ENCODE assay signal across 20 cellular contexts in the genomic region with DNA sequence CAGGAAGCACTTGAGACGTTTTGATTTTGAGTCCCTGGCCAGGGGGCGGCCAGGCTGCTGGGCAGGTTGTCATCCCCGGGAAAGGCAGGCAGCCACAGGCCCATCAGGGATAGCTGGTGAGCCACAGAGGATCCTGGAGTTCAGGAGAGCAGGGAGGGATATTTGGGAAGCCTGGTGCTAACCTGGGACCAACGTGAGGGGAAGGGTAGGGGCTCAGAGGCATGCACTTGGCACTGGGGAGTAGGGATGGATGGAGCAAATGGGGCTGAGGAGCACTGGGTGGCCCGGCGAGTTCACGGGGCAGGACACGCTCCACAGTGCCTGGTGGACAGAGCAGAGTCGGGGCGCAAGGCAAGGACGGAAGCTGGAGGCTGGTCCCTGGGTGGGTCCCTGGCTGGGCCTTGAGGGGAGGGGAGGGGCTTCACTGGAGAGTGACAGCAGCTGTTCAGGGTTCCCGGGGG. TPM values are rescaled to one million over a fixed set of nuclear protein-coding genes. Genes with fewer than 3 reads are reported as not detected.
DNase-seq lines count a peak whose midpoint lies in the region; ATAC-seq and TF ChIP-seq lines count a peak whose summit lies in the region.
"Had no signal": no experiment of that assay in that cellular context is flagged by ENCODE, and none has a peak within 500 bp of the region (broad histone marks: within the 10 kb centered on the region; RNA-seq: fewer than 3 reads in every experiment).

No MANE protein-coding gene starts in this region.

- H3K14ac ChIP-seq in neuronal stem cell (ENCODE audit: low read length): no peak overlapping the region

- no peak overlapping the region for H3K27ac ChIP-seq in neuronal stem cell (replicated peaks; ENCODE audit: low read length)
- no peak overlapping the region for H3K27ac ChIP-seq in aorta (ENCODE audit: low read depth in 1 of 2, low read length in 2 of 2)
- H3K27ac ChIP-seq in endodermal cell (ENCODE audit: low read depth, low read length): no peak overlapping the region
- H3K27ac ChIP-seq: BLaER1 had no signal

- H3K36me3 ChIP-seq in neuronal stem cell (replicated peaks in 1 of 2; ENCODE audit: control insufficient read depth in 2 of 2, insufficient read depth in 2 of 2, low read length in 2 of 2) (peaks cover 8 to 27% of the 10 kb centered on the region in 2 donors), aorta (ENCODE audit: control insufficient read depth in 1 of 2, insufficient read depth in 2 of 2, low read length in 1 of 2) (peaks cover 0 to 2% of the 10 kb centered on the region in 2 donors), endodermal cell (ENCODE audit: control insufficient read depth, insufficient read depth, low read length) (no peaks in the 10 kb centered on the region)

- H3K27ac Mint-ChIP-seq in chondrocyte (ENCODE audit: unreplicated experiment) (peak overlapping the region; percentile 38), endodermal cell (no peak overlapping the region)
- no peak overlapping the region for H3K27ac Mint-ChIP-seq in T-helper 2 cell treated with Interferon-gamma antibody and Interleukin-4, amounts not matched to agents 5 μg/mL and 100 μg/mL, for 36 hours
- H3K27ac Mint-ChIP-seq: CD4-positive, alpha-beta T cell; H9; HFFc6 had no signal

- H2AFZ ChIP-seq in neuronal stem cell (ENCODE audit: low read length): no peak overlapping the region

- no peak overlapping the region for H3K9ac ChIP-seq in neuronal stem cell (ENCODE audit: low read depth, low read length, poor library complexity)
- no peak overlapping the region for H3K9ac ChIP-seq in endodermal cell (ENCODE audit: extremely low read depth, low read length, poor library complexity, severe bottlenecking)
- H3K9ac ChIP-seq: BLaER1 had no signal

- TF ChIP-seq CTCF in chondrocyte (IDR thresholded peaks at IDR 0.05): no peak
- no peak for TF ChIP-seq CTCF in endodermal cell (conservative IDR thresholded peaks at IDR 0.05)

- H3K4me2 ChIP-seq in neuronal stem cell (ENCODE audit: insufficient read depth, low read length, poor library complexity, severe bottlenecking): no peak overlapping the region
- H3K4me2 ChIP-seq: BLaER1 had no signal

- no peak overlapping the region for H2BK15ac ChIP-seq in neuronal stem cell (ENCODE audit: low read length)

- no peaks in the 10 kb centered on the region for H3K79me1 ChIP-seq in neuronal stem cell (ENCODE audit: low read depth, low read length)

- H3K4me1 Mint-ChIP-seq in chondrocyte (ENCODE audit: low read depth) (no peaks in the 10 kb centered on the region), endodermal cell (no peaks in the 10 kb centered on the region)
- no peaks in the 10 kb centered on the region for H3K4me1 Mint-ChIP-seq in T-helper 2 cell treated with Interferon-gamma antibody and Interleukin-4, amounts not matched to agents 5 μg/mL and 100 μg/mL, for 36 hours (ENCODE audit: low read depth)
- H3K4me1 Mint-ChIP-seq: H9 had no signal

- WGBS in neuronal stem cell (ENCODE audit: extremely low coverage in 2 of 2, insufficient read length in 2 of 2, insufficient replicate concordance in 1 of 2), 2 donors: no CpG with 5 or more reads among the region's 12 CpGs
- WGBS in aorta, 2 donors: 80 to 88% methylated on average over 10 to 12 of the region's 12 CpGs
- WGBS in endodermal cell (ENCODE audit: insufficient coverage in 1 of 2, insufficient read length in 1 of 2), 2 experiments: 80 to 89% methylated on average over 3 to 12 of the region's 12 CpGs

- H3K9me3 ChIP-seq in neuronal stem cell (replicated peaks in 1 of 2; ENCODE audit: control insufficient read depth in 2 of 2, insufficient read depth in 1 of 2, low read depth in 1 of 2, low read length in 2 of 2) (peaks cover 0 to 4% of the 10 kb centered on the region in 2 donors), aorta (ENCODE audit: control insufficient read depth, low read length) (no peaks in the 10 kb centered on the region), endodermal cell (ENCODE audit: control insufficient read depth, low read length) (no peaks in the 10 kb centered on the region)

- no peak overlapping the region for H3K23ac ChIP-seq in neuronal stem cell (ENCODE audit: low read depth, low read length, poor library complexity)

- H4K8ac ChIP-seq in neuronal stem cell (ENCODE audit: low read depth, low read length): peak overlapping the region; percentile 57

- no peak overlapping the region for H3K4ac ChIP-seq in neuronal stem cell (ENCODE audit: low read length)

- intact Hi-C loops in Right ventricle myocardium superior (cut with DNase I): no loop called here
- intact Hi-C loops in left ventricle myocardium superior (cut with micrococcal nuclease): no loop called here
- intact Hi-C loops in aorta (cut with DNase I): no loop called here

- no peak overlapping the region for H2BK5ac ChIP-seq in neuronal stem cell (ENCODE audit: low read length)

- H3K4me3 ChIP-seq in neuronal stem cell (ENCODE audit: low read length in 2 of 2) (no peak overlapping the region), aorta (ENCODE audit: low read length in 2 of 2) (no peak overlapping the region), endodermal cell (ENCODE audit: low read length) (no peak overlapping the region)
- H3K4me3 ChIP-seq: BLaER1 had no signal

- H2AK5ac ChIP-seq in neuronal stem cell (ENCODE audit: low read depth, low read length): no peak overlapping the region

- H3K4me3 Mint-ChIP-seq in chondrocyte (ENCODE audit: unreplicated experiment) (no peak overlapping the region), endodermal cell (no peak overlapping the region)
- H3K4me3 Mint-ChIP-seq in T-helper 2 cell treated with Interferon-gamma antibody and Interleukin-4, amounts not matched to agents 5 μg/mL and 100 μg/mL, for 36 hours: no peak overlapping the region
- H3K4me3 Mint-ChIP-seq: CD4-positive, alpha-beta T cell; H9; HFFc6 had no signal

- no peak overlapping the region for H4K91ac ChIP-seq in neuronal stem cell (ENCODE audit: low read depth, low read length, poor library complexity)

- H3K27me3 ChIP-seq in neuronal stem cell (ENCODE audit: control insufficient read depth in 3 of 3, insufficient read depth in 3 of 3, low read depth in 1 of 3, low read length in 3 of 3) (no peaks in the 10 kb centered on the region), aorta (ENCODE audit: control insufficient read depth in 1 of 2, insufficient read depth in 2 of 2, low read length in 1 of 2) (no peaks in the 10 kb centered on the region), endodermal cell (ENCODE audit: control insufficient read depth, insufficient read depth, low read length, poor library complexity, severe bottlenecking) (no peaks in the 10 kb centered on the region)
- H3K27me3 ChIP-seq: BLaER1 had no signal

- no peak overlapping the region for H2BK120ac ChIP-seq in neuronal stem cell (ENCODE audit: low read depth, low read length)

- peak; percentile 22 for DNase-seq in Right ventricle myocardium superior
- DNase-seq in left ventricle myocardium superior: no peak
- peak; percentile 83 for DNase-seq in chondrocyte (ENCODE audit: low spot score)
- no peak for DNase-seq in neuronal stem cell (ENCODE audit: low spot score)
- DNase-seq in aorta: peak; percentile 35 to 69
- no peak for DNase-seq in endodermal cell
- DNase-seq in T-helper 2 cell treated with Interferon-gamma antibody and Interleukin-4, amounts not matched to agents 5 μg/mL and 100 μg/mL, for 36 hours (ENCODE audit: low spot score): no peak
- DNase-seq: CD4-positive, alpha-beta T cell; COR-L47; DMS79; H9; HFFc6; Kasumi-1; NCI-H1694; NCI-H2081; NCI-H2171; NCI-H345; NCI-H524 treated with DMSO at 0.1 percent for 48 hours; SHP77 had no signal

- H3K18ac ChIP-seq in neuronal stem cell (ENCODE audit: low read length): no peak overlapping the region

- ATAC-seq in Right ventricle myocardium superior (ENCODE audit: poor library complexity) (no peak), left ventricle myocardium superior (no peak), aorta (ENCODE audit: low FRiP score) (no peak)

- no peak overlapping the region for H2BK12ac ChIP-seq in neuronal stem cell (ENCODE audit: low read length)

- H3K4me1 ChIP-seq in neuronal stem cell (ENCODE audit: control insufficient read depth in 2 of 2, insufficient read depth in 1 of 2, low read depth in 1 of 2, low read length in 2 of 2) (no peaks in the 10 kb centered on the region), aorta (ENCODE audit: control insufficient read depth in 1 of 2, insufficient read depth in 2 of 2, low read length in 2 of 2) (no peaks in the 10 kb centered on the region), endodermal cell (ENCODE audit: control insufficient read depth, insufficient read depth, low read length) (no peaks in the 10 kb centered on the region)
- H3K4me1 ChIP-seq: BLaER1 had no signal

- H3K27me3 Mint-ChIP-seq in chondrocyte (ENCODE audit: low read depth) (no peaks in the 10 kb centered on the region), endodermal cell (ENCODE audit: insufficient read depth) (no peaks in the 10 kb centered on the region)
- H3K27me3 Mint-ChIP-seq in T-helper 2 cell treated with Interferon-gamma antibody and Interleukin-4, amounts not matched to agents 5 μg/mL and 100 μg/mL, for 36 hours (ENCODE audit: low read depth): no peaks in the 10 kb centered on the region
- H3K27me3 Mint-ChIP-seq: CD4-positive, alpha-beta T cell had no signal

- H3K9me3 Mint-ChIP-seq in chondrocyte (ENCODE audit: low read depth): no peaks in the 10 kb centered on the region
- peaks cover 14% of the 10 kb centered on the region for H3K9me3 Mint-ChIP-seq in endodermal cell
- peaks cover 4% of the 10 kb centered on the region for H3K9me3 Mint-ChIP-seq in T-helper 2 cell treated with Interferon-gamma antibody and Interleukin-4, amounts not matched to agents 5 μg/mL and 100 μg/mL, for 36 hours
- H3K9me3 Mint-ChIP-seq: CD4-positive, alpha-beta T cell; HFFc6 had no signal

- H3K36me3 Mint-ChIP-seq in chondrocyte (ENCODE audit: low read depth) (peaks cover 17% of the 10 kb centered on the region), endodermal cell (ENCODE audit: low read depth) (peaks cover 23% of the 10 kb centered on the region)
- H3K36me3 Mint-ChIP-seq in T-helper 2 cell treated with Interferon-gamma antibody and Interleukin-4, amounts not matched to agents 5 μg/mL and 100 μg/mL, for 36 hours (ENCODE audit: low read depth): peaks cover 2% of the 10 kb centered on the region

RNA-seq across cellular contexts. Expression of a gene that starts 30.2 kb away (rescaled TPM):
- total RNA-seq in Right ventricle myocardium superior (3.9 TPM), left ventricle myocardium superior (3.2 TPM), chondrocyte (10.2 to 14.4 TPM (median 13.2 TPM) in 3 replicates), aorta (10 to 100 TPM in 1 of 2 donors, 1 to 10 TPM in 1; 4.6 to 11.7 TPM), endodermal cell (10 to 100 TPM; 10.3 to 14.6 TPM)
- 12.6 TPM for polyA plus RNA-seq in neuronal stem cell (2013, experiment 1 of 2)
- 11.2 TPM for polyA plus RNA-seq in neuronal stem cell (2013, experiment 2 of 2)
- 1 to 10 TPM; 3.1 to 9.0 TPM for polyA plus RNA-seq in aorta
- polyA plus RNA-seq in endodermal cell (2013, experiment 1 of 2): 12.8 TPM
- polyA plus RNA-seq in endodermal cell (2013, experiment 2 of 2): 12.3 TPM

RNA-seq across cellular contexts. Expression of a gene that starts 34.8 kb away (rescaled TPM):
- 23.0 TPM for total RNA-seq in Right ventricle myocardium superior
- 19.9 TPM for total RNA-seq in left ventricle myocardium superior
- 9.9 to 13.9 TPM (median 13.2 TPM) in 3 replicates for total RNA-seq in chondrocyte
- 2.1 TPM for polyA plus RNA-seq in neuronal stem cell (2013, experiment 1 of 2)
- polyA plus RNA-seq in neuronal stem cell (2013, experiment 2 of 2): 2.0 TPM
- 1 to 10 TPM; 6.8 to 8.7 TPM for total RNA-seq in aorta
- polyA plus RNA-seq in aorta: 1 to 10 TPM; 2.0 to 3.6 TPM
- 10 to 100 TPM; 11.4 to 13.9 TPM for total RNA-seq in endodermal cell
- 7.5 TPM for polyA plus RNA-seq in endodermal cell (2013, experiment 1 of 2)
- polyA plus RNA-seq in endodermal cell (2013, experiment 2 of 2): 6.7 TPM

RNA-seq across cellular contexts. Expression of a gene that starts 54.4 kb away (rescaled TPM):
- total RNA-seq in Right ventricle myocardium superior (5.9 TPM), left ventricle myocardium superior (4.9 TPM), chondrocyte (15.8 to 17.9 TPM (median 17.2 TPM) in 3 replicates), aorta (10 to 100 TPM in 1 of 2 donors, 1 to 10 TPM in 1; 7.1 to 12.2 TPM), endodermal cell (1 to 10 TPM; 8.4 to 9.9 TPM)
- 20.6 TPM for polyA plus RNA-seq in neuronal stem cell (2013, experiment 1 of 2)
- polyA plus RNA-seq in neuronal stem cell (2013, experiment 2 of 2): 21.2 TPM
- polyA plus RNA-seq in aorta: 10 to 100 TPM in 1 of 2 donors, 1 to 10 TPM in 1; 4.9 to 12.4 TPM
- 20.9 TPM for polyA plus RNA-seq in endodermal cell (2013, experiment 1 of 2)
- 18.8 TPM for polyA plus RNA-seq in endodermal cell (2013, experiment 2 of 2)

Comparison
In these comparisons a context has a peak if more than half of its experiments do, and no peak if none do; other contexts are left out.
1. DNase-seq: peak in Right ventricle myocardium superior (single experiment), chondrocyte (single experiment) and aorta (2 of 2); none in left ventricle myocardium superior (single experiment), neuronal stem cell (single experiment), endodermal cell (single experiment) and T-helper 2 cell treated with Interferon-gamma antibody and Interleukin-4, amounts not matched to agents 5 μg/mL and 100 μg/mL, for 36 hours (single experiment).